Comparison of ENCODE assay signal across 8 cellular contexts in the genomic region with DNA sequence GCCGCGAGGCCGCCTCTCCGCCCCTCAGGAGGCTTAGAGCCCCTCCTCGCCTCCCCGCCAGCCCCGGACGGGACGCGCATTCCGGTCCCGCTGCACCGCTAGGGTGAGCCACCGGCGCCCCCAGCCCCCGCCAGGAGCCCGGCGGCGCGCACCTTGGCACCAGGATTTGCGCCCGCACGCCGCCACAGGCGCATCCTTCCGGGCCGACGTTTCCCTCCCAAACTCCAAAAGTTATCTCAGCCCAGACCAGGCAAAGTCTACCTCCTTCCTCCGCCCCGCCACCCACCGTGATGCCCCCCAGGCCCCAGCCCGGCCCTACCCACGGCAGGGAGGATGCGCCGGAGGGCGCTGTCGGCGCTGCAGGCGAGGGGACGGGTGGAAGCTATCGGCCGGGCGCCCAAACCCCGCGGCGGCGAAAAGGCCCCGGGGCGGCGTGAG. TPM values are rescaled to one million over a fixed set of nuclear protein-coding genes. Genes with fewer than 3 reads are reported as not detected.
DNase-seq lines count a peak whose midpoint lies in the region; ATAC-seq and TF ChIP-seq lines count a peak whose summit lies in the region.

No MANE protein-coding gene starts in this region.

- H3K4me3 ChIP-seq in ascending aorta (peak overlapping the region; percentile 54 to 68), iPS-18c (ENCODE audit: insufficient read depth, low read depth, low read length) (peak overlapping the region; percentile 49)

- no peaks in the 10 kb centered on the region for H3K36me3 ChIP-seq in ascending aorta

- no peak overlapping the region for H3K27ac ChIP-seq in ascending aorta

- H3K27me3 ChIP-seq in ascending aorta: no peaks in the 10 kb centered on the region

- intact Hi-C loops in ascending aorta (cut with DNase I): no loop called here

- ATAC-seq in HG03139 (IDR thresholded peaks at IDR 0.05; ENCODE audit: unreplicated experiment): no peak

- H3K9me3 ChIP-seq in ascending aorta: no peaks in the 10 kb centered on the region
- peaks cover 2% of the 10 kb centered on the region for H3K9me3 ChIP-seq in iPS-18c (ENCODE audit: control insufficient read depth, insufficient read depth, low read length)

- DNase-seq in GM03348 (ENCODE audit: low spot score) (peak; percentile 34), NCI-H510A (lab: John Stamatoyannopoulos, UW) (peak; percentile 15), ascending aorta (ENCODE audit: low spot score in 2 of 2) (no peak), midbrain (lab: John Stamatoyannopoulos, UW) (no peak), HCEC 1CT (no peak)
- DNase-seq in stimulated activated CD4-positive, alpha-beta T cell treated with anti-CD3 and anti-CD28 coated beads, Interleukin-12 subunit alpha, Interleukin-12 subunit beta, amount 100 ng/mL, for 4 hours: peak; percentile 15

- TF ChIP-seq CTCF in ascending aorta (IDR thresholded peaks at IDR 0.05): peak in 1 of 3 experiments; percentile 10

- H3K4me1 ChIP-seq in ascending aorta: no peaks in the 10 kb centered on the region

RNA-seq across cellular contexts. Expression of a gene that starts 0.5 kb away (rescaled TPM):
- 0.64 TPM for total RNA-seq in ascending aorta

Comparison
In these comparisons a context has a peak if more than half of its experiments do, and no peak if none do; other contexts are left out.
1. DNase-seq: peak in GM03348 (single experiment), NCI-H510A (single experiment) and stimulated activated CD4-positive, alpha-beta T cell treated with anti-CD3 and anti-CD28 coated beads, Interleukin-12 subunit alpha, Interleukin-12 subunit beta, amount 100 ng/mL, for 4 hours (single experiment); none in ascending aorta (0 of 2), midbrain (single experiment) and HCEC 1CT (single experiment).